8 cellular contexts compared by ENCODE assay signal in the genomic region with DNA sequence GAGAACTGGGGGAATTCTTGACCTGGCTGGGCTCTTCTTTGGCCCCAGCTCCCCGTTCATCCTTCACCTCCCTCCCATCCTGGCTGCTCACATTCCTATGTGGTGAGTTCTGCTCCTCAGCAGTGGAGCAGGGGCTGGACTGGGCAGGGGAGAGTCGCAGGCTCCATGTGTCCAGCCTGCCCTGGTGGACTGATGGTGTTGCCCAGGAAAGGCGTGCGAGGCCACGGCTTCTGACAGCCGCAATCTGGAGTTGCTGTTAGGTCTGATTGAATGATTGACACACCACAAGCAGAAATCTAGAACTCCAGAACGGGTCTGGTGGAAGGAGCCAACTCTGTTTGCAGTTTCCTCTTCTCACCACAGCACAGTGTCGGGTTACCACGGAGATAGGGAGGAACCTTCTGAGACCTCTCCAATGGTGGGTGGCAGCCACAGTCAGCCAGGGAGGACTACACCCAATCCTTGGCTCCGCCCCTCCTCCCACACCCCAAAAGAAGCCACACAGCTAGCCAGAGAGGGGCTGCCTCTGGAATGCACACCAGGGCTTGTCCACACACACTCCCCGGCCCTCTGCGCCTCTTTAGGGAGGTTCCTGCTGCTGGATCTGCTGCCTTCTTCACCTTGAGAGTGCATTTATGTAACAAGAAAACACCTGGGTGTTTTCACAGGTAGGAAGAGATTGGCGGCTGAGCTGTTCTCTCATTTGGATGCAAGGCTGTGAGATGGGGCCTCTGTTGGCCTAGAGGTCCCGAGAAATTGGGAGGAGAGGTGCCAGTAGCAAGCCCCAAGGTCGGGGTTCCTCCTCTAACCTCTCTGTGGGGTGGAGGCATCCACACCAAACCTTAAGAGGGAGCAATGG. TPM values are rescaled to one million over a fixed set of nuclear protein-coding genes. Genes with fewer than 3 reads are reported as not detected.
DNase-seq lines count a peak whose midpoint lies in the region; ATAC-seq and TF ChIP-seq lines count a peak whose summit lies in the region.

No MANE protein-coding gene starts in this region.

- DNase-seq in HCT116 (ENCODE audit: low read depth, low spot score), result peak; percentile 81
- DNase-seq in M059J (ENCODE audit: low read depth), result peak; percentile 97
- DNase-seq in activated CD8-positive, alpha-beta memory T cell treated with anti-CD3 and anti-CD28 coated beads for 1 hour (ENCODE audit: extremely low read depth in 1 of 2, low read depth in 1 of 2), result peak; percentile 58 to 76
- DNase-seq in epidermal melanocyte (ENCODE audit: insufficient read length, low spot score), result peak; percentile 50
- peak; percentile 55 to 94 (median 88) for DNase-seq in naive thymus-derived CD8-positive, alpha-beta T cell
- DNase-seq in NCI-H2107 treated with DMSO at 0.1 percent for 48 hours (lab: John Stamatoyannopoulos, UW; ENCODE audit: unreplicated experiment), result no peak

- peak overlapping the region; percentile 80 for H3K4me2 ChIP-seq in HCT116 (ENCODE audit: low read length)

- TF ChIP-seq CTCF in GM12872 (IDR thresholded peaks at IDR 0.05; ENCODE audit: insufficient read depth, low read depth, low read length) (peak; percentile 20; the same call in 1 of the 3 replicates), HCT116 (IDR thresholded peaks at IDR 0.05 in 2 of 3, conservative IDR thresholded peaks at IDR 0.05 in 1 of 3; ENCODE audit: borderline replicate concordance in 1 of 3, insufficient read depth in 1 of 3, low read depth in 2 of 3, low read length in 2 of 3) (peak in 1 of 3 experiments; percentile 15; a peak in 1 of 6 replicates)

- intact Hi-C loops in HCT116 (cut with micrococcal nuclease), result loop anchor here (5.0 kb wide), 1 partner anchor 60 kb away; no protein-coding TSS in a partner anchor

- H3K79me2 ChIP-seq in HCT116 (ENCODE audit: insufficient read depth, low read length), result no peaks in the 10 kb centered on the region

- H3K4me1 ChIP-seq in HCT116 (ENCODE audit: control insufficient read depth in 1 of 2, insufficient read depth in 2 of 2, low read length in 2 of 2) (peaks cover 35 to 51% of the 10 kb centered on the region in 2 experiments), subcutaneous abdominal adipose tissue (ENCODE audit: control insufficient read depth in 5 of 5, insufficient read depth in 5 of 5, low read length in 5 of 5) (peaks cover 16 to 49% (median 42%) of the 10 kb centered on the region in 5 donors)

- no peak overlapping the region for H2AFZ ChIP-seq in HCT116 (ENCODE audit: low read depth, low read length, poor library complexity, severe bottlenecking)

- CTCF ChIA-PET in HCT116 (lab: Charles Lee), result no interaction called here

- H3K36me3 ChIP-seq in HCT116 (ENCODE audit: control insufficient read depth in 1 of 2, insufficient read depth in 2 of 2, low read length in 2 of 2) (no peaks in the 10 kb centered on the region), subcutaneous abdominal adipose tissue (ENCODE audit: control insufficient read depth in 5 of 5, insufficient read depth in 5 of 5, low read length in 5 of 5) (no peaks in the 10 kb centered on the region)

- H3K36me3 Mint-ChIP-seq in naive thymus-derived CD8-positive, alpha-beta T cell, result no peaks in the 10 kb centered on the region

- TF ChIP-seq POLR2A in HCT116 (IDR thresholded peaks at IDR 0.05; ENCODE audit: borderline replicate concordance, extremely low read depth, insufficient read depth, insufficient read length), result no peak

- no TSS peak for BruUV-seq in HCT116 (replicated peaks; lab: Mats Ljungman, UMichigan)

- H3K4me1 Mint-ChIP-seq in naive thymus-derived CD8-positive, alpha-beta T cell, result peaks cover 40 to 92% (median 86%) of the 10 kb centered on the region in 4 donors

- POLR2A ChIA-PET in HCT116 (lab: Charles Lee), result interaction anchor here (0.6 to 1.3 kb wide), 4 partner anchors 52 to 73 kb away, joined by 3 to 4 read pairs (median 3); no protein-coding TSS in a partner anchor
- POLR2A ChIA-PET in naive thymus-derived CD8-positive, alpha-beta T cell (lab: Charles Lee), result interaction anchor here (1.0 to 2.5 kb wide), 3 partner anchors 57 to 84 kb away, joined by 3 to 9 read pairs (median 8); a partner anchor contains a TSS

- peak overlapping the region; percentile 91 to 99 (median 98) for H3K27ac Mint-ChIP-seq in naive thymus-derived CD8-positive, alpha-beta T cell

- no peaks in the 10 kb centered on the region for H3K9me3 Mint-ChIP-seq in naive thymus-derived CD8-positive, alpha-beta T cell

- no peaks in the 10 kb centered on the region for H3K27me3 Mint-ChIP-seq in naive thymus-derived CD8-positive, alpha-beta T cell

- ATAC-seq in HCT116, result peak; percentile 96
- peak; percentile 75 to 83 for ATAC-seq in naive thymus-derived CD8-positive, alpha-beta T cell

- H3K27ac ChIP-seq in HCT116 (ENCODE audit: low read depth, low read length), result peak overlapping the region; percentile 82
- H3K27ac ChIP-seq in subcutaneous abdominal adipose tissue (ENCODE audit: low read depth, low read length), result peak overlapping the region; percentile 90

- H3K9me3 ChIP-seq in HCT116 (ENCODE audit: control insufficient read depth in 1 of 2, insufficient read depth in 1 of 2, low read depth in 1 of 2, low read length in 2 of 2), result no peaks in the 10 kb centered on the region
- no peaks in the 10 kb centered on the region for H3K9me3 ChIP-seq in subcutaneous abdominal adipose tissue (ENCODE audit: control insufficient read depth in 5 of 5, low read length in 5 of 5)

- RAD21 ChIA-PET in HCT116 (lab: Charles Lee; ENCODE audit: low non-redundant PET in 1 of 2, low total read pairs in 2 of 2, uncharacterized antibody in 2 of 2, unreplicated experiment in 2 of 2), result no interaction called here

- H3K9me2 ChIP-seq in HCT116 (ENCODE audit: insufficient read depth), result no peaks in the 10 kb centered on the region

- peak overlapping the region; percentile 54 for H3K9ac ChIP-seq in HCT116 (ENCODE audit: low read length)
- H3K9ac ChIP-seq in subcutaneous abdominal adipose tissue (ENCODE audit: low read length in 5 of 5), result peak overlapping the region in 3 of 5 donors; percentile 16 to 21 (median 20)

- no peaks in the 10 kb centered on the region for H3K27me3 ChIP-seq in HCT116 (ENCODE audit: insufficient read depth, low read length)
- no peaks in the 10 kb centered on the region for H3K27me3 ChIP-seq in subcutaneous abdominal adipose tissue (ENCODE audit: control insufficient read depth in 5 of 5, insufficient read depth in 4 of 5, low read length in 5 of 5)

- H3K4me3 Mint-ChIP-seq in naive thymus-derived CD8-positive, alpha-beta T cell, result peak overlapping the region; percentile 59 to 85 (median 79)

- H4K20me1 ChIP-seq in HCT116 (ENCODE audit: insufficient read depth), result no peaks in the 10 kb centered on the region

- 0 out of 2 replicates have a peak, but pooled peaks have one; percentile 33 for TF ChIP-seq RAD21 in HCT116 (IDR thresholded peaks at IDR 0.05; ENCODE audit: low read depth)

- H3K4me3 ChIP-seq in HCT116 (replicated peaks in 1 of 2; ENCODE audit: low read depth in 1 of 2, low read length in 2 of 2), result peak overlapping the region; percentile 27 to 48
- peak overlapping the region in 3 of 5 donors; percentile 18 to 28 (median 24) for H3K4me3 ChIP-seq in subcutaneous abdominal adipose tissue (ENCODE audit: low read depth in 1 of 5, low read length in 5 of 5)

TF ChIP-seq in HCT116, 20 proteins besides CTCF, POLR2A, EP300 and RAD21:
- no peak for TF ChIP-seq CEBPB (IDR thresholded peaks at IDR 0.05; ENCODE audit: low read depth)
- TF ChIP-seq, protein P1, sequence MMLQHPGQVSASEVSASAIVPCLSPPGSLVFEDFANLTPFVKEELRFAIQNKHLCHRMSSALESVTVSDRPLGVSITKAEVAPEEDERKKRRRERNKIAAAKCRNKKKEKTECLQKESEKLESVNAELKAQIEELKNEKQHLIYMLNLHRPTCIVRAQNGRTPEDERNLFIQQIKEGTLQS (IDR thresholded peaks at IDR 0.05), result no peak
- TF ChIP-seq, protein P2, sequence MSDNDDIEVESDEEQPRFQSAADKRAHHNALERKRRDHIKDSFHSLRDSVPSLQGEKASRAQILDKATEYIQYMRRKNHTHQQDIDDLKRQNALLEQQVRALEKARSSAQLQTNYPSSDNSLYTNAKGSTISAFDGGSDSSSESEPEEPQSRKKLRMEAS (IDR thresholded peaks at IDR 0.05), result peak; percentile 78
- TF ChIP-seq, protein P3, sequence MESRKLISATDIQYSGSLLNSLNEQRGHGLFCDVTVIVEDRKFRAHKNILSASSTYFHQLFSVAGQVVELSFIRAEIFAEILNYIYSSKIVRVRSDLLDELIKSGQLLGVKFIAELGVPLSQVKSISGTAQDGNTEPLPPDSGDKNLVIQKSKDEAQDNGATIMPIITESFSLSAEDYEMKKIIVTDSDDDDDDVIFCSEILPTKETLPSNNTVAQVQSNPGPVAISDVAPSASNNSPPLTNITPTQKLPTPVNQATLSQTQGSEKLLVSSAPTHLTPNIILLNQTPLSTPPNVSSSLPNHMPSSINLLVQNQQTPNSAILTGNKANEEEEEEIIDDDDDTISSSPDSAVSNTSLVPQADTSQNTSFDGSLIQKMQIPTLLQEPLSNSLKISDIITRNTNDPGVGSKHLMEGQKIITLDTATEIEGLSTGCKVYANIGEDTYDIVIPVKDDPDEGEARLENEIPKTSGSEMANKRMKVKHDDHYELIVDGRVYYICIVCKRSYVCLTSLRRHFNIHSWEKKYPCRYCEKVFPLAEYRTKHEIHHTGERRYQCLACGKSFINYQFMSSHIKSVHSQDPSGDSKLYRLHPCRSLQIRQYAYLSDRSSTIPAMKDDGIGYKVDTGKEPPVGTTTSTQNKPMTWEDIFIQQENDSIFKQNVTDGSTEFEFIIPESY (IDR thresholded peaks at IDR 0.05; ENCODE audit: extremely low read depth, insufficient replicate concordance, low read length), result no peak
- TF ChIP-seq SP1 (IDR thresholded peaks at IDR 0.05; ENCODE audit: low read depth), result peak; percentile 68
- peak; percentile 63; the same call in 1 of the 2 replicates for TF ChIP-seq FOSL1 (IDR thresholded peaks at IDR 0.05; ENCODE audit: low read depth)
- peak; percentile 56; the same call in 1 of the 2 replicates for TF ChIP-seq JUND (IDR thresholded peaks at IDR 0.05)
- no peak for TF ChIP-seq ZFX (IDR thresholded peaks at IDR 0.05)
- TF ChIP-seq CBX3 (IDR thresholded peaks at IDR 0.05; ENCODE audit: low read depth), result peak; percentile 82; the same call in 1 of the 2 replicates
- TF ChIP-seq POLR2AphosphoS5 (IDR thresholded peaks at IDR 0.05; ENCODE audit: low read depth, low read length), result peak; percentile 70
TF ChIP-seq in HCT116: peak in this region for 6.

RNA-seq across cellular contexts. Expression of a gene that starts 56.4 kb away (rescaled TPM):
- 742 TPM for total RNA-seq in HCT116 (2021; ENCODE audit: unreplicated experiment)
- 668 and 736 TPM in 2 replicates for polyA plus RNA-seq in HCT116 (2012)
- 405 and 667 TPM in 2 replicates for total RNA-seq in M059J (2014; rRNA removed; shearing (Covaris generic))
- total RNA-seq in naive thymus-derived CD8-positive, alpha-beta T cell, result 100 to 1,000 TPM; 650 to 703 TPM
- 100 to 1,000 TPM; 291 TPM for polyA plus RNA-seq in naive thymus-derived CD8-positive, alpha-beta T cell
